15 cellular contexts compared by ENCODE assay signal in genomic region chr4:143352720-143353119, GRCh38. TPM values are rescaled to one million over a fixed set of nuclear protein-coding genes. Genes with fewer than 3 reads are reported as not detected.
DNase-seq lines count a peak whose midpoint lies in the region; ATAC-seq and TF ChIP-seq lines count a peak whose summit lies in the region.
"Had no signal": no experiment of that assay in that cellular context is flagged by ENCODE, and none has a peak within 500 bp of the region (broad histone marks: within the 10 kb centered on the region; RNA-seq: fewer than 3 reads in every experiment).

No MANE protein-coding gene starts in this region.

- H3K27ac ChIP-seq in MM.1S (ENCODE audit: low read length) (peak overlapping the region; percentile 98), adrenal gland (peak overlapping the region in 4 of 5 donors; percentile 35 to 67 (median 52)), spleen (peak overlapping the region in 5 of 8 donors; percentile 8 to 82 (median 47))
- H3K27ac ChIP-seq: KMS-11, RWPE1 had no signal

- no peaks in the 10 kb centered on the region for H3K9me3 ChIP-seq in MM.1S (replicated peaks; ENCODE audit: insufficient read depth, low read length)
- no peaks in the 10 kb centered on the region for H3K9me3 ChIP-seq in adrenal gland (replicated peaks in 1 of 3)
- H3K9me3 ChIP-seq in spleen, result no peaks in the 10 kb centered on the region

- peak overlapping the region; percentile 79 for H3K4me2 ChIP-seq in MM.1S (ENCODE audit: low read depth, low read length)

- 15 to 24% (median 21%) methylated on average over 3 of the region's 3 CpGs for WGBS in adrenal gland, 4 donors
- 55 to 78% (median 68%) methylated on average over 3 of the region's 3 CpGs for WGBS in spleen, 5 donors

- H3F3A ChIP-seq in MM.1S (ENCODE audit: insufficient read depth, low read length), result peaks cover 61% of the 10 kb centered on the region

- no peaks in the 10 kb centered on the region for H4K20me1 ChIP-seq in MM.1S (ENCODE audit: insufficient read depth, low read length)

- ATAC-seq in left cardiac atrium (peak; percentile 34 to 54), HG03139 (IDR thresholded peaks at IDR 0.05; ENCODE audit: unreplicated experiment) (no peak)
- ATAC-seq: natural killer cell, T-helper 17 cell had no signal

- peaks cover under 1% of the 10 kb centered on the region; the same call in 1 of the 2 replicates for H3K79me2 ChIP-seq in MM.1S (ENCODE audit: low read length)

- peaks cover 41% of the 10 kb centered on the region for H3K4me1 ChIP-seq in MM.1S (ENCODE audit: low read length)
- peaks cover 38 to 63% of the 10 kb centered on the region in 2 donors for H3K4me1 ChIP-seq in adrenal gland (replicated peaks in 1 of 2)
- peaks cover 18 to 66% (median 52%) of the 10 kb centered on the region in 6 donors for H3K4me1 ChIP-seq in spleen

- TF ChIP-seq CTCF in MM.1S (IDR thresholded peaks at IDR 0.05; ENCODE audit: low read length) (no peak), adrenal gland (IDR thresholded peaks at IDR 0.05) (no peak), spleen (IDR thresholded peaks at IDR 0.05 in 8 of 11, conservative IDR thresholded peaks at IDR 0.05 in 3 of 11) (no peak)

- no peak for TF ChIP-seq POLR2A in adrenal gland (IDR thresholded peaks at IDR 0.05)
- TF ChIP-seq POLR2A in spleen (IDR thresholded peaks at IDR 0.05), result no peak

- no peak overlapping the region for H2AFZ ChIP-seq in MM.1S (ENCODE audit: low read length)

- H3K27me3 ChIP-seq in MM.1S (replicated peaks; ENCODE audit: insufficient read depth, low read length), result no peaks in the 10 kb centered on the region
- H3K27me3 ChIP-seq in adrenal gland, result no peaks in the 10 kb centered on the region
- H3K27me3 ChIP-seq in spleen (replicated peaks in 1 of 7), result no peaks in the 10 kb centered on the region

- H3K4me3 ChIP-seq in MM.1S (ENCODE audit: low read length) (peak overlapping the region; percentile 47), adrenal gland (no peak overlapping the region), spleen (no peak overlapping the region)

- H3K36me3 ChIP-seq in MM.1S (replicated peaks; ENCODE audit: insufficient read depth, low read length) (no peaks in the 10 kb centered on the region), adrenal gland (replicated peaks in 1 of 2) (no peaks in the 10 kb centered on the region), spleen (no peaks in the 10 kb centered on the region)

- H3K9ac ChIP-seq in MM.1S (ENCODE audit: low read length), result peak overlapping the region; percentile 86; the same call in 1 of the 2 replicates
- H3K9ac ChIP-seq: KMS-11 had no signal

- H3K9me2 ChIP-seq in MM.1S (replicated peaks; ENCODE audit: insufficient read depth, low read length), result no peaks in the 10 kb centered on the region

- DNase-seq in MM.1S, result no peak
- DNase-seq in adrenal gland, result no peak
- no peak for DNase-seq in left cardiac atrium
- DNase-seq in spleen, result no peak
- no peak for DNase-seq in cortex of kidney (lab: John Stamatoyannopoulos, UW)
- no peak for DNase-seq in NOMO-1 treated with DMSO at 0.1 percent for 48 hours (lab: John Stamatoyannopoulos, UW; ENCODE audit: unreplicated experiment)
- DNase-seq in NCI-H1105 (lab: John Stamatoyannopoulos, UW), result no peak
- DNase-seq: activated CD4-positive, alpha-beta T cell treated with anti-CD3 and anti-CD28 coated beads, Interleukin-2, amount 10 ng/mL, durations not matched to agents 7 days and 5 days; activated T-cell treated with anti-CD3 and anti-CD28 coated beads, Interleukin-2, amount 50 U/mL, for 1 hour; natural killer cell; NCI-H510A; T-helper 17 cell had no signal

- intact Hi-C loops in adrenal gland (cut with DNase I), result no loop called here
- intact Hi-C loops in left cardiac atrium (cut with DNase I), result no loop called here
- intact Hi-C loops in spleen (cut with DNase I; ENCODE audit: low total_unique reads), result no loop called here

RNA-seq across cellular contexts. Expression of gene GAB1, which starts 16.0 kb away (rescaled TPM):
- total RNA-seq in adrenal gland, result 10 to 100 TPM; 12.9 to 58.2 (median 36.5) TPM
- 10 to 100 TPM in 1 of 3 donors, 1 to 10 TPM in 2; 4.1 to 14.1 (median 8.9) TPM for polyA plus RNA-seq in adrenal gland
- 10 to 100 TPM; 35.4 to 55.7 TPM for total RNA-seq in left cardiac atrium
- total RNA-seq in spleen, result 10 to 100 TPM; 21.6 to 53.6 (median 33.1) TPM
- polyA plus RNA-seq in spleen, result 1 to 10 TPM; 1.6 to 4.7 (median 3.1) TPM

Comparison
In these comparisons a context has a peak if more than half of its experiments do, and no peak if none do; other contexts are left out.
1. H3K27ac ChIP-seq: peak in every context shown above with its lines; median percentile 98 in MM.1S; 52 in adrenal gland; 47 in spleen.